In the genomic region with DNA sequence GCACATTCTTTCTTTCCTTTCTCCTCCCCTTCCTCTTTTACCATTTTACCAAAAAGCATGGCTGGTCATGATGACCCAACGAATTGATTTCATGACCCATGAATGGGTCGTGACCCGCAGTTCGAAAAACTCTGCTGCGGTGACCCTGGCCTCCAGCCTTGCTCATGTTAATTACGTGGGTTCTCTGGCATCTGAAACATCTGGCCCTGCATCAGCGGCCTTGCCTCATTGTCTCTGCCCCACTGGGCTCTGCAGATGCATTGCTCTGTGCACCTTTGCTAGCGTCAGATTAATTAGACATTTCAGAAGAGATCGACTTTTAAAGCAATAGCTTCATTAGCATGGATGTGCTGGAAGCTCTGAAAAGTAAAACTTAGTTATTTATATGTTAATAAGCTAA, we compare ENCODE assay signal across 19 cellular contexts.
DNase-seq lines count a peak whose midpoint lies in the region; ATAC-seq, FAIRE-seq and TF ChIP-seq lines count a peak whose summit lies in the region.
"Had no signal": no experiment of that assay in that cellular context is flagged by ENCODE, and none has a peak within 500 bp of the region (broad histone marks: within the 10 kb centered on the region; RNA-seq: fewer than 3 reads in every experiment).

No MANE protein-coding gene starts in this region.

- peak; percentile 83 for DNase-seq in NCI-H226
- peak; percentile 64 for DNase-seq in endodermal cell
- peak; percentile 47 for DNase-seq in iPS-NIHi7 (ENCODE audit: extremely low spot score)
- peak; percentile 73 for DNase-seq in urothelium cell line (ENCODE audit: low spot score)
- no peak for DNase-seq in activated naive CD4-positive, alpha-beta T cell treated with anti-CD3 and anti-CD28 coated beads, Interleukin-2, amount 50 U/mL, for 72 hours (ENCODE audit: low spot score in 2 of 2)
- DNase-seq in NCI-H1436 treated with DMSO at 0.1 percent for 48 hours (lab: John Stamatoyannopoulos, UW): no peak
- no peak for DNase-seq in HPDE6-E6E7 (ENCODE audit: extremely low spot score)
- DNase-seq in GM10248 (ENCODE audit: extremely low spot score): no peak
- DNase-seq: AML-193, DMS79, NCI-H1105, NCI-H1694, NCI-H345, NCI-H524 treated with DMSO at 0.1 percent for 48 hours, PC-9, SW 1271 had no signal

- CTCF ChIA-PET in GM10248 (lab: Yijun Ruan, JAX): no interaction called here

- 38 to 57% methylated on average over 8 to 9 of the region's 9 CpGs for WGBS in endodermal cell (ENCODE audit: insufficient coverage in 1 of 2, insufficient read length in 1 of 2), 2 experiments

- H3K9me3 Mint-ChIP-seq in endodermal cell: no peaks in the 10 kb centered on the region
- H3K9me3 Mint-ChIP-seq in activated naive CD4-positive, alpha-beta T cell treated with anti-CD3 and anti-CD28 coated beads, Interleukin-2, amount 50 U/mL, for 72 hours: peaks cover 0 to 4% of the 10 kb centered on the region in 2 donors

- H3K36me3 Mint-ChIP-seq in endodermal cell (ENCODE audit: low read depth): no peaks in the 10 kb centered on the region
- no peaks in the 10 kb centered on the region for H3K36me3 Mint-ChIP-seq in activated naive CD4-positive, alpha-beta T cell treated with anti-CD3 and anti-CD28 coated beads, Interleukin-2, amount 50 U/mL, for 72 hours

- no peaks in the 10 kb centered on the region for H3K4me1 ChIP-seq in endodermal cell (ENCODE audit: control insufficient read depth, insufficient read depth, low read length)

- H3K4me1 Mint-ChIP-seq in endodermal cell: no peaks in the 10 kb centered on the region

- no peaks in the 10 kb centered on the region for H3K27me3 ChIP-seq in endodermal cell (ENCODE audit: control insufficient read depth, insufficient read depth, low read length, poor library complexity, severe bottlenecking)

- no peaks in the 10 kb centered on the region for H3K9me3 ChIP-seq in endodermal cell (ENCODE audit: control insufficient read depth, low read length)

- H3K4me3 Mint-ChIP-seq in endodermal cell: no peak overlapping the region

- no peak overlapping the region for H3K4me3 ChIP-seq in endodermal cell (ENCODE audit: low read length)
- H3K4me3 ChIP-seq: PC-9 had no signal

- peak; percentile 90 for FAIRE-seq in urothelium cell line (lab: Jason Lieb, UNC)
- FAIRE-seq: D721Med had no signal

- H3K27me3 Mint-ChIP-seq in endodermal cell (ENCODE audit: insufficient read depth): peaks cover 6% of the 10 kb centered on the region

- no peaks in the 10 kb centered on the region for H3K36me3 ChIP-seq in endodermal cell (ENCODE audit: control insufficient read depth, insufficient read depth, low read length)

- H3K9ac ChIP-seq in endodermal cell (ENCODE audit: extremely low read depth, low read length, poor library complexity, severe bottlenecking): no peak overlapping the region

- no peak for ATAC-seq in activated naive CD4-positive, alpha-beta T cell treated with anti-CD3 and anti-CD28 coated beads, Interleukin-2, amount 50 U/mL, for 72 hours
- ATAC-seq: HCT116 had no signal

- no peak overlapping the region for H3K27ac Mint-ChIP-seq in endodermal cell
- no peak overlapping the region for H3K27ac Mint-ChIP-seq in activated naive CD4-positive, alpha-beta T cell treated with anti-CD3 and anti-CD28 coated beads, Interleukin-2, amount 50 U/mL, for 72 hours

- POLR2A ChIA-PET in GM10248 (lab: Yijun Ruan, JAX): no interaction called here

- H3K27ac ChIP-seq in endodermal cell (ENCODE audit: low read depth, low read length): no peak overlapping the region
- H3K27ac ChIP-seq: C4-2B, PC-9 had no signal

- no peak for TF ChIP-seq CTCF in endodermal cell (conservative IDR thresholded peaks at IDR 0.05)
- no peak for TF ChIP-seq CTCF in GM10248 (IDR thresholded peaks at IDR 0.05; ENCODE audit: control extremely low read depth, extremely low read depth, low read depth, missing control alignments)

Comparison
In these comparisons a context has a peak if more than half of its experiments do, and no peak if none do; other contexts are left out.
1. DNase-seq: peak in NCI-H226 (single experiment), endodermal cell (single experiment), iPS-NIHi7 (single experiment) and urothelium cell line (single experiment); none in activated naive CD4-positive, alpha-beta T cell treated with anti-CD3 and anti-CD28 coated beads, Interleukin-2, amount 50 U/mL, for 72 hours (0 of 2), NCI-H1436 treated with DMSO at 0.1 percent for 48 hours (single experiment), HPDE6-E6E7 (single experiment) and GM10248 (single experiment).